In the genomic region with DNA sequence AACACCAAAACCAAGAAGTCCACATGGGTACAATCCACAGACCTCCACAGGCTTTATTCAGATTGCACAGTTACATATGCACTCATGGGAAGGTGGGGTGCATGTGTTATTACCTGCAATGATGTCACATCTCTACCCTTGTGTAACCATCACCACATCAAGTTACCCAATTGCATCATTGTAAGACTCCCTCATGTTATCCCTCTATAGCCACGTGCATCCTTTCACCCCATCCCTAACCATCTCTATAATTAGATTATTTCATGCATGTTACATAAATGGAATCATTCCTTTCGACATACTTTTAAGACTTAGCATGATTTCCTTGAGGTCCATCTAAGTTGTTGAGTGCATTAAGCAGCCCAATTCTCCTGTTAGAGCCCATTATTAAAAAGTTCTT, we compare ENCODE assay signal across 8 cellular contexts.
"Had no signal": no experiment of that assay in that cellular context is flagged by ENCODE, and none has a peak within 500 bp of the region (broad histone marks: within the 10 kb centered on the region; RNA-seq: fewer than 3 reads in every experiment).

No MANE protein-coding gene starts in this region.

- ATAC-seq: GM12878 had no signal

- FAIRE-seq: G401.6, GM12878, GM12891, GM12892, GM18507, GM19239 had no signal

- DNase-seq: GDM1, GF-D8 had no signal

- H3K4me3 ChIP-seq: GM12878 had no signal
